Comparison of ENCODE assay signal across 17 cellular contexts in genomic region chr1:209870151-209870831, GRCh38. TPM values are rescaled to one million over a fixed set of nuclear protein-coding genes. Genes with fewer than 3 reads are reported as not detected.
DNase-seq lines count a peak whose midpoint lies in the region; ATAC-seq and TF ChIP-seq lines count a peak whose summit lies in the region.
"Had no signal": no experiment of that assay in that cellular context is flagged by ENCODE, and none has a peak within 500 bp of the region (broad histone marks: within the 10 kb centered on the region; RNA-seq: fewer than 3 reads in every experiment).

No MANE protein-coding gene starts in this region.

- intact Hi-C loops in sciatic nerve (cut with DNase I) = no loop called here

- in situ Hi-C loops in G401 (cut with HindIII; ENCODE audit: low sequenced_read_pairs) = no loop called here

- DNase-seq in G401 (ENCODE audit: low spot score) (peak; percentile 63), fibroblast of gingiva (ENCODE audit: low read depth) (peak; percentile 75), sciatic nerve (ENCODE audit: low spot score) (no peak), NCI-H510A (lab: John Stamatoyannopoulos, UW) (no peak), NCI-H1417 treated with DMSO at 0.1 percent for 48 hours (lab: John Stamatoyannopoulos, UW) (no peak), COLO829 (ENCODE audit: low spot score) (no peak), DMS53 (lab: John Stamatoyannopoulos, UW) (no peak)
- DNase-seq: activated CD4-positive, alpha-beta T cell treated with anti-CD3 and anti-CD28 coated beads, Interleukin-2, amount 50 U/mL, for 1 hour; activated CD8-positive, alpha-beta memory T cell treated with anti-CD3 and anti-CD28 coated beads, Interleukin-2, amount 50 U/mL, for 48 hours; dermis blood vessel endothelial cell; heart left ventricle; lower lobe of right lung; NCI-H226; ovary; sigmoid colon; stimulated activated naive CD8-positive, alpha-beta T cell treated with anti-CD3 and anti-CD28 coated beads, Interleukin-15, Interleukin-2, amounts not matched to agents 100 U/mL and 50 U/mL, for 24 hours had no signal

- ATAC-seq in SK-N-SH treated with all-trans-retinoic acid at 6 μM for 48 hours (peak; percentile 83), sciatic nerve (peak; percentile 66)
- ATAC-seq: heart left ventricle; lower lobe of right lung; stimulated activated naive CD8-positive, alpha-beta T cell treated with anti-CD3 and anti-CD28 coated beads, Interleukin-15, Interleukin-2, amounts not matched to agents 100 U/mL and 50 U/mL, for 24 hours had no signal

TF ChIP-seq in SK-N-SH treated with all-trans-retinoic acid at 6 μM for 48 hours, 23 proteins besides CTCF, POLR2A, EP300 and RAD21:
- TF ChIP-seq ZFP3 (CRISPR knock-in tag; IDR thresholded peaks at IDR 0.05) (no peak), TOX (CRISPR knock-in tag; IDR thresholded peaks at IDR 0.05; ENCODE audit: borderline replicate concordance) (peak; percentile 90), TCF4 (CRISPR knock-in tag; IDR thresholded peaks at IDR 0.05; ENCODE audit: borderline replicate concordance) (peak; percentile 94), ZC3H10 (CRISPR knock-in tag; IDR thresholded peaks at IDR 0.05) (peak; percentile 92; the same call in 1 of the 2 replicates), TSHZ2 (CRISPR knock-in tag; IDR thresholded peaks at IDR 0.05) (peak; percentile 28; the same call in 1 of the 2 replicates), RARB (CRISPR knock-in tag; IDR thresholded peaks at IDR 0.05) (peak; percentile 69; the same call in 1 of the 2 replicates)

RNA-seq across cellular contexts. Expression of gene UTP25, which starts 42.5 kb away (rescaled TPM):
- total RNA-seq in G401 (2014; rRNA removed; shearing (Covaris generic)) = 9.7 and 13.5 TPM in 2 replicates
- total RNA-seq in sciatic nerve = 7.7 TPM

Comparison
In these comparisons a context has a peak if more than half of its experiments do, and no peak if none do; other contexts are left out.
1. DNase-seq: peak in G401 (single experiment) and fibroblast of gingiva (single experiment); none in sciatic nerve (single experiment), NCI-H510A (single experiment), NCI-H1417 treated with DMSO at 0.1 percent for 48 hours (single experiment), COLO829 (single experiment) and DMS53 (single experiment).